In genomic region chr22:17158176-17158567, GRCh38 we compare ENCODE assay signal across 8 cellular contexts. TPM values are rescaled to one million over a fixed set of nuclear protein-coding genes. Genes with fewer than 3 reads are reported as not detected.
DNase-seq lines count a peak whose midpoint lies in the region; ATAC-seq and TF ChIP-seq lines count a peak whose summit lies in the region.

No MANE protein-coding gene starts in this region.

- H3K14ac ChIP-seq in trophoblast cell (ENCODE audit: low read length), result peak overlapping the region; percentile 89

- peak overlapping the region; percentile 64 for H2BK120ac ChIP-seq in trophoblast cell (ENCODE audit: insufficient read depth, low read length, poor library complexity)

- peak overlapping the region; percentile 93 for H3K18ac ChIP-seq in trophoblast cell (ENCODE audit: low read length)

- H3K4ac ChIP-seq in trophoblast cell (ENCODE audit: low read depth, low read length), result no peak overlapping the region

- H4K8ac ChIP-seq in trophoblast cell (ENCODE audit: low read depth, low read length), result peak overlapping the region; percentile 96

- H3K4me2 ChIP-seq in trophoblast cell (ENCODE audit: low read length), result peak overlapping the region; percentile 83

- no peak for TF ChIP-seq CTCF in esophagus muscularis mucosa (IDR thresholded peaks at IDR 0.05)

- H3K36me3 ChIP-seq in ES-I3 (ENCODE audit: insufficient read depth, low read length) (no peaks in the 10 kb centered on the region), SJCRH30 (peaks cover 6% of the 10 kb centered on the region; the same call in 1 of the 2 replicates), esophagus muscularis mucosa (no peaks in the 10 kb centered on the region), trophoblast cell (ENCODE audit: control insufficient read depth in 1 of 2, insufficient read depth in 2 of 2, low read length in 2 of 2) (no peaks in the 10 kb centered on the region)

- H3K23ac ChIP-seq in trophoblast cell (ENCODE audit: low read length), result no peak overlapping the region

- H3K27ac ChIP-seq in SJCRH30, result peak overlapping the region; percentile 53; the same call in 1 of the 2 replicates
- H3K27ac ChIP-seq in esophagus muscularis mucosa (replicated peaks in 1 of 4), result peak overlapping the region; percentile 89 to 96 (median 92)
- peak overlapping the region; percentile 62 for H3K27ac ChIP-seq in trophoblast cell (ENCODE audit: low read depth, low read length)

- intact Hi-C loops in esophagus muscularis mucosa (cut with DNase I), result loop anchor here (5.0 kb wide), 1 partner anchor 71 kb away; no protein-coding TSS in a partner anchor

- H3K79me2 ChIP-seq in trophoblast cell (ENCODE audit: control insufficient read depth, insufficient read depth, low read length, poor library complexity), result peaks cover 9% of the 10 kb centered on the region

- H3K4me3 ChIP-seq in SJCRH30 (peak overlapping the region; percentile 79), esophagus muscularis mucosa (peak overlapping the region; percentile 71 to 90 (median 76)), trophoblast cell (ENCODE audit: low read depth, low read length) (peak overlapping the region; percentile 90)

- H3K9ac ChIP-seq in ES-I3 (ENCODE audit: low read depth, low read length) (peak overlapping the region; percentile 91), trophoblast cell (ENCODE audit: low read length) (no peak overlapping the region)

- WGBS in esophagus muscularis mucosa, result 53% methylated on average over 16 of the region's 17 CpGs
- WGBS in trophoblast cell (ENCODE audit: extremely low coverage, insufficient coverage, insufficient read length), result no CpG with 5 or more reads among the region's 17 CpGs

- H3K27me3 ChIP-seq in SJCRH30 (no peaks in the 10 kb centered on the region), esophagus muscularis mucosa (no peaks in the 10 kb centered on the region), trophoblast cell (ENCODE audit: insufficient read depth, low read length) (no peaks in the 10 kb centered on the region)

- ATAC-seq in HG03095 (IDR thresholded peaks at IDR 0.05; ENCODE audit: unreplicated experiment) (no peak), GM21526 (IDR thresholded peaks at IDR 0.05; ENCODE audit: low FRiP score, unreplicated experiment) (no peak)

- H2AK5ac ChIP-seq in trophoblast cell (ENCODE audit: low read length), result no peak overlapping the region

- H3K79me1 ChIP-seq in trophoblast cell (ENCODE audit: low read length), result peaks cover 11% of the 10 kb centered on the region

- no peak for TF ChIP-seq POLR2A in esophagus muscularis mucosa (IDR thresholded peaks at IDR 0.05; ENCODE audit: low read depth)

- H3K4me1 ChIP-seq in ES-I3 (ENCODE audit: insufficient read depth, low read length) (peaks cover 6% of the 10 kb centered on the region; the same call in 1 of the 2 replicates), SJCRH30 (no peaks in the 10 kb centered on the region), esophagus muscularis mucosa (peaks cover 33 to 47% (median 43%) of the 10 kb centered on the region in 4 donors), trophoblast cell (ENCODE audit: control insufficient read depth in 1 of 2, insufficient read depth in 2 of 2, low read length in 2 of 2) (peaks cover 6% of the 10 kb centered on the region in 2 experiments)

- peak overlapping the region; percentile 82 for H4K91ac ChIP-seq in trophoblast cell (ENCODE audit: low read depth, low read length)

- H4K12ac ChIP-seq in trophoblast cell (ENCODE audit: low read depth, low read length), result peak overlapping the region; percentile 87

- no peak for DNase-seq in SJCRH30
- no peak for DNase-seq in esophagus muscularis mucosa (ENCODE audit: extremely low spot score)
- DNase-seq in trophoblast cell, result no peak
- DNase-seq in SHP77 treated with DMSO at 0.1 percent for 48 hours (lab: John Stamatoyannopoulos, UW), result no peak
- DNase-seq in mesenteric fat pad (ENCODE audit: low spot score), result no peak

- H2BK5ac ChIP-seq in trophoblast cell (ENCODE audit: low read depth, low read length, poor library complexity), result peak overlapping the region; percentile 75

- H2BK12ac ChIP-seq in trophoblast cell (ENCODE audit: low read length), result no peak overlapping the region

- no peaks in the 10 kb centered on the region for H3K9me3 ChIP-seq in ES-I3 (ENCODE audit: control insufficient read depth, insufficient read depth, low read length)
- H3K9me3 ChIP-seq in SJCRH30 (replicated peaks), result no peaks in the 10 kb centered on the region
- H3K9me3 ChIP-seq in esophagus muscularis mucosa, result no peaks in the 10 kb centered on the region
- no peaks in the 10 kb centered on the region for H3K9me3 ChIP-seq in trophoblast cell (ENCODE audit: insufficient read depth, low read depth, low read length)

- peak overlapping the region; percentile 94 for H2AFZ ChIP-seq in trophoblast cell (ENCODE audit: insufficient read depth, low read length, poor library complexity)

- no peak for TF ChIP-seq EP300 in esophagus muscularis mucosa (IDR thresholded peaks at IDR 0.05)

RNA-seq across cellular contexts. Expression of gene HDHD5, which starts 0.9 kb away (rescaled TPM):
- total RNA-seq in SJCRH30 (2014; rRNA removed; shearing (Covaris generic)), result 48.3 and 48.7 TPM in 2 replicates
- 10 to 100 TPM; 29.9 to 45.1 (median 38.8) TPM for total RNA-seq in esophagus muscularis mucosa
- 11.7 and 12.8 TPM in 2 replicates for polyA plus RNA-seq in trophoblast cell (2013)
- total RNA-seq in mesenteric fat pad, result 28.4 TPM

RNA-seq across cellular contexts. Expression of gene TMEM121B, which starts 37.0 kb away (rescaled TPM):
- 1.8 and 1.9 TPM in 2 replicates for total RNA-seq in SJCRH30 (2014; rRNA removed; shearing (Covaris generic))
- total RNA-seq in esophagus muscularis mucosa (under 1 TPM; 0.32 to 0.50 (median 0.41) TPM), mesenteric fat pad (1.0 TPM)
- 0.82 TPM in 2 replicates for polyA plus RNA-seq in trophoblast cell (2013)
